In the genomic region with DNA sequence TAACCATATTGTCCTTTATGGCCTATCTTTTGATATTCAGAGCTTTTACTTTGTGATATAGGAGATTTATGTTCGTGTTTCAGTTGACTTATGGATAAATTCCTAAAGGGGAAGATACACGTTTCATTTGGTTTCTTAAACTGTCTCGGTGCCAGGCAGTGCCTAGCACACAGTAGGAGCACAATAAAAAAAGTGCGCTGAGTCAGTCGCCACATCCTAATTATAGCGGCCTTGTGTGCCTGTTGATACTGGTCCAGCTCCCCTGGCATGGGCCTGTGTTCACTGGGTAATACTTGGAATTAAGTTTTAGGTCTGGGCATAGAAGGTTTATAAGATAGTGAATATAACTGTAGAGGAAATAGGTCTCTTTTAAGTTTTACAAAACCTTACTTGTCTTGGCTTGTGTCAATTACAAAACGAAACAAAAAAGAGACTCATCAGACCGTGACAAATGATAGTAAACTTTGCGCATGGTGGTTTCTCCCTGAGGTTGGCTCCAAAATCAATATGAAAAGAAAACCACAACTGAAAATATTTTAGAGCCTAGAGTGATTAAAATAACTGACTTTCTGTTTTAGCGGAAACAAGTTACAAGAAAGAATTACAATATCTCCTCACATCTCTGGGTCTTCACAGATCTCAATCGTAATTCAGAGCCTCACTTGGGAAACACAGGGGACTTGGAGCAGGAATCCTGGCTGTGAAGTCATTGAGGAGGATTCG, we compare ENCODE assay signal across 8 cellular contexts.
DNase-seq lines count a peak whose midpoint lies in the region; ATAC-seq and TF ChIP-seq lines count a peak whose summit lies in the region.

No MANE protein-coding gene starts in this region.

- peak in 3 of 5 donors; percentile 63 to 82 (median 64) for DNase-seq in CD8-positive, alpha-beta memory T cell
- DNase-seq in GM19240 (ENCODE audit: insufficient read length, low spot score) (peak; percentile 52), astrocyte of the cerebellum (ENCODE audit: low read depth) (peak; percentile 87), NCI-H1694 (lab: John Stamatoyannopoulos, UW) (no peak), nucleus accumbens (lab: John Stamatoyannopoulos, UW) (no peak), posterior vena cava (ENCODE audit: low spot score) (no peak), inferior parietal cortex (ENCODE audit: extremely low spot score) (no peak)

- peaks cover 33 to 58% (median 37%) of the 10 kb centered on the region in 3 donors for H3K4me1 Mint-ChIP-seq in CD8-positive, alpha-beta memory T cell

- CTCF ChIA-PET in CD8-positive, alpha-beta memory T cell (lab: Charles Lee): interaction anchor here (1.3 to 1.8 kb wide), 3 partner anchors 13 to 80 kb away, joined by 4 to 6 read pairs (median 4); no protein-coding TSS in a partner anchor

- peak; percentile 53 for ATAC-seq in HG03558 (IDR thresholded peaks at IDR 0.05; ENCODE audit: extremely low read depth, unreplicated experiment)

- H3K9me3 ChIP-seq in CD8-positive, alpha-beta memory T cell (ENCODE audit: low read length): no peaks in the 10 kb centered on the region

- peak overlapping the region; percentile 77 to 93 (median 90) for H3K27ac Mint-ChIP-seq in CD8-positive, alpha-beta memory T cell

- no peak overlapping the region for H3K27ac ChIP-seq in CD8-positive, alpha-beta memory T cell (ENCODE audit: low read depth, low read length)

- POLR2A ChIA-PET in CD8-positive, alpha-beta memory T cell (lab: Charles Lee): interaction anchor here (0.8 kb wide), 1 partner anchor 57 kb away, joined by 3 read pairs; no protein-coding TSS in a partner anchor

- H3K36me3 Mint-ChIP-seq in CD8-positive, alpha-beta memory T cell: peaks cover 4 to 41% (median 6%) of the 10 kb centered on the region in 3 donors

- peak overlapping the region; percentile 39 for H3K4me3 ChIP-seq in CD8-positive, alpha-beta memory T cell (ENCODE audit: low read length)
- H3K4me3 ChIP-seq in astrocyte of the cerebellum (ENCODE audit: low read depth, low read length): no peak overlapping the region

- H3K4me3 Mint-ChIP-seq in CD8-positive, alpha-beta memory T cell: peak overlapping the region; percentile 24 to 88 (median 80)

- intact Hi-C loops in posterior vena cava (cut with DNase I): no loop called here

- peaks cover 30% of the 10 kb centered on the region for H3K4me1 ChIP-seq in CD8-positive, alpha-beta memory T cell (ENCODE audit: insufficient read depth, low read length)

- no peaks in the 10 kb centered on the region for H3K9me3 Mint-ChIP-seq in CD8-positive, alpha-beta memory T cell

- no peaks in the 10 kb centered on the region for H3K36me3 ChIP-seq in CD8-positive, alpha-beta memory T cell (ENCODE audit: insufficient read depth, low read length)

- H3K27me3 ChIP-seq in CD8-positive, alpha-beta memory T cell (ENCODE audit: insufficient read depth, low read length, poor library complexity, severe bottlenecking): no peaks in the 10 kb centered on the region

- no peak for TF ChIP-seq CTCF in astrocyte of the cerebellum (IDR thresholded peaks at IDR 0.05; ENCODE audit: low read depth, low read length, missing control alignments)

- in situ Hi-C loops in astrocyte of the cerebellum (cut with HindIII; ENCODE audit: low sequenced_read_pairs): no loop called here

- no peaks in the 10 kb centered on the region for H3K27me3 Mint-ChIP-seq in CD8-positive, alpha-beta memory T cell

Comparison
In these comparisons a context has a peak if more than half of its experiments do, and no peak if none do; other contexts are left out.
1. DNase-seq: peak in CD8-positive, alpha-beta memory T cell (3 of 5), GM19240 (single experiment) and astrocyte of the cerebellum (single experiment); none in NCI-H1694 (single experiment), nucleus accumbens (0 of 56), posterior vena cava (single experiment) and inferior parietal cortex (single experiment).